Comparison of ENCODE assay signal across 1 cellular context in the genomic region with DNA sequence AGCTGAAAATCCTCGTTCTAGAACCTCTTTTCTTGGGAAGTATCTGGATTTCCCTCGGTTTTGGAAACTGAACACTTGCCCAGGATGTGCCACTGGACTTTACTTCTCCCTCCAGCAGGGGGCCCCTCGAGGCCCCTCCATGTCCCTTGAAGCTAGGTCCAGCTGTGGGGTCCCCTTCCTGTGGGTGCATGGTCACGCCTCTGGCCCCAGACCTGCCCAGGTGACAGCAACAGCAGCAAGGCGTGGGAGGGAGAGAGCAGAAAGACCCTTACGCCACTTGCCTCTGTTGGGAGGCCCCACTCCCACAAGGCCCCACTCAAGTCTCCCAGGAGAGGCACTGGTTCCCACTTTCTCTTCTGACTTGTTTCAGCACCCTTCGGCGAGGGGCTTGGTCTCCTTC.
TF ChIP-seq lines count a peak whose summit lies in the region.

No MANE protein-coding gene starts in this region.

TF ChIP-seq in neural cell, 6 proteins besides CTCF, POLR2A, EP300 and RAD21 (continued from another document):
- TF ChIP-seq, protein P1, sequence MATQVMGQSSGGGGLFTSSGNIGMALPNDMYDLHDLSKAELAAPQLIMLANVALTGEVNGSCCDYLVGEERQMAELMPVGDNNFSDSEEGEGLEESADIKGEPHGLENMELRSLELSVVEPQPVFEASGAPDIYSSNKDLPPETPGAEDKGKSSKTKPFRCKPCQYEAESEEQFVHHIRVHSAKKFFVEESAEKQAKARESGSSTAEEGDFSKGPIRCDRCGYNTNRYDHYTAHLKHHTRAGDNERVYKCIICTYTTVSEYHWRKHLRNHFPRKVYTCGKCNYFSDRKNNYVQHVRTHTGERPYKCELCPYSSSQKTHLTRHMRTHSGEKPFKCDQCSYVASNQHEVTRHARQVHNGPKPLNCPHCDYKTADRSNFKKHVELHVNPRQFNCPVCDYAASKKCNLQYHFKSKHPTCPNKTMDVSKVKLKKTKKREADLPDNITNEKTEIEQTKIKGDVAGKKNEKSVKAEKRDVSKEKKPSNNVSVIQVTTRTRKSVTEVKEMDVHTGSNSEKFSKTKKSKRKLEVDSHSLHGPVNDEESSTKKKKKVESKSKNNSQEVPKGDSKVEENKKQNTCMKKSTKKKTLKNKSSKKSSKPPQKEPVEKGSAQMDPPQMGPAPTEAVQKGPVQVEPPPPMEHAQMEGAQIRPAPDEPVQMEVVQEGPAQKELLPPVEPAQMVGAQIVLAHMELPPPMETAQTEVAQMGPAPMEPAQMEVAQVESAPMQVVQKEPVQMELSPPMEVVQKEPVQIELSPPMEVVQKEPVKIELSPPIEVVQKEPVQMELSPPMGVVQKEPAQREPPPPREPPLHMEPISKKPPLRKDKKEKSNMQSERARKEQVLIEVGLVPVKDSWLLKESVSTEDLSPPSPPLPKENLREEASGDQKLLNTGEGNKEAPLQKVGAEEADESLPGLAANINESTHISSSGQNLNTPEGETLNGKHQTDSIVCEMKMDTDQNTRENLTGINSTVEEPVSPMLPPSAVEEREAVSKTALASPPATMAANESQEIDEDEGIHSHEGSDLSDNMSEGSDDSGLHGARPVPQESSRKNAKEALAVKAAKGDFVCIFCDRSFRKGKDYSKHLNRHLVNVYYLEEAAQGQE (IDR thresholded peaks at IDR 0.05; ENCODE audit: borderline replicate concordance) = no peak
